Comparison of ENCODE assay signal across 8 cellular contexts in genomic region chr6:52361945-52362442, GRCh38. TPM values are rescaled to one million over a fixed set of nuclear protein-coding genes. Genes with fewer than 3 reads are reported as not detected.
DNase-seq lines count a peak whose midpoint lies in the region; ATAC-seq and TF ChIP-seq lines count a peak whose summit lies in the region.

TSS of gene PAQR8 (plus strand) at chr6:52362151. CDS start at chr6:52403214, 41,063 bp downstream.

- no peaks in the 10 kb centered on the region for H3K27me3 Mint-ChIP-seq in activated naive CD8-positive, alpha-beta T cell treated with anti-CD3 and anti-CD28 coated beads, Interleukin-2, amount 10 ng/mL, durations not matched to agents 7 days and 5 days
- peaks cover 18% of the 10 kb centered on the region for H3K27me3 Mint-ChIP-seq in type B pancreatic cell

- peaks cover 31% of the 10 kb centered on the region for H3K4me1 Mint-ChIP-seq in activated naive CD8-positive, alpha-beta T cell treated with anti-CD3 and anti-CD28 coated beads, Interleukin-2, amount 10 ng/mL, durations not matched to agents 7 days and 5 days
- peaks cover 38% of the 10 kb centered on the region for H3K4me1 Mint-ChIP-seq in type B pancreatic cell (ENCODE audit: unreplicated experiment)

- H3K4me3 Mint-ChIP-seq in activated naive CD8-positive, alpha-beta T cell treated with anti-CD3 and anti-CD28 coated beads, Interleukin-2, amount 10 ng/mL, durations not matched to agents 7 days and 5 days, result peak within 1 kb of the TSS; percentile 95
- H3K4me3 Mint-ChIP-seq in type B pancreatic cell, result peak within 1 kb of the TSS; percentile 99

- H4K20me1 ChIP-seq in GM23248 (ENCODE audit: insufficient read depth), result no peaks in the 10 kb centered on the region
- H4K20me1 ChIP-seq in SU-DHL-6 (ENCODE audit: low read depth, low read length), result no peaks in the 10 kb centered on the region

- peak within 1 kb of the TSS; percentile 97 for H2AFZ ChIP-seq in GM23248
- H2AFZ ChIP-seq in SU-DHL-6 (ENCODE audit: low read depth, low read length, severe bottlenecking), result peak within 1 kb of the TSS; percentile 85

- in situ Hi-C loops in GM23248 (cut with MboI), result no loop called here

- TF ChIP-seq CTCF in LNCaP clone FGC (IDR thresholded peaks at IDR 0.05; ENCODE audit: control insufficient read depth, extremely low read depth, insufficient read depth), result no peak
- TF ChIP-seq CTCF in SU-DHL-6 (IDR thresholded peaks at IDR 0.05; ENCODE audit: insufficient read depth, low read length, poor library complexity, severe bottlenecking), result no peak
- no peak for TF ChIP-seq CTCF in type B pancreatic cell (conservative IDR thresholded peaks at IDR 0.05)

- DNase-seq in ELR (ENCODE audit: low read depth) (peak; percentile 81), GM23248 (peak; percentile 84), LNCaP clone FGC (ENCODE audit: low read depth) (no peak), left cardiac atrium (peak; percentile 87), posterior vena cava (ENCODE audit: low spot score) (peak; percentile 92), type B pancreatic cell (ENCODE audit: extremely low spot score, unreplicated experiment) (peak; percentile 83)
- DNase-seq in activated naive CD8-positive, alpha-beta T cell treated with anti-CD3 and anti-CD28 coated beads, Interleukin-2, amount 10 ng/mL, durations not matched to agents 7 days and 5 days, result peak; percentile 92

- H3K79me2 ChIP-seq in GM23248 (ENCODE audit: insufficient read depth) (no peaks in the 10 kb centered on the region), SU-DHL-6 (ENCODE audit: insufficient read depth, low read length) (peaks cover 46% of the 10 kb centered on the region)

- ATAC-seq in activated naive CD8-positive, alpha-beta T cell treated with anti-CD3 and anti-CD28 coated beads, Interleukin-2, amount 10 ng/mL, durations not matched to agents 7 days and 5 days (ENCODE audit: low read depth), result peak; percentile 89
- peak; percentile 98 to 99 for ATAC-seq in left cardiac atrium

- H3K9me3 ChIP-seq in GM23248 (ENCODE audit: low read depth) (no peaks in the 10 kb centered on the region), SU-DHL-6 (ENCODE audit: insufficient read depth, low read length) (no peaks in the 10 kb centered on the region)

- no peaks in the 10 kb centered on the region for H3K27me3 ChIP-seq in GM23248 (replicated peaks; ENCODE audit: insufficient read depth)
- no peaks in the 10 kb centered on the region for H3K27me3 ChIP-seq in SU-DHL-6 (ENCODE audit: low read length)

- H3K9me2 ChIP-seq in GM23248 (ENCODE audit: insufficient read depth), result no peaks in the 10 kb centered on the region
- no peaks in the 10 kb centered on the region for H3K9me2 ChIP-seq in SU-DHL-6 (replicated peaks; ENCODE audit: insufficient read depth, low read length)

- peak within 1 kb of the TSS; percentile 88 for H3K27ac Mint-ChIP-seq in activated naive CD8-positive, alpha-beta T cell treated with anti-CD3 and anti-CD28 coated beads, Interleukin-2, amount 10 ng/mL, durations not matched to agents 7 days and 5 days
- H3K27ac Mint-ChIP-seq in type B pancreatic cell, result peak within 1 kb of the TSS; percentile 88

- H3K9ac ChIP-seq in GM23248, result peak within 1 kb of the TSS; percentile 76
- peak within 1 kb of the TSS; percentile 94 for H3K9ac ChIP-seq in SU-DHL-6 (ENCODE audit: low read length)

- no peaks in the 10 kb centered on the region for H3K9me3 Mint-ChIP-seq in activated naive CD8-positive, alpha-beta T cell treated with anti-CD3 and anti-CD28 coated beads, Interleukin-2, amount 10 ng/mL, durations not matched to agents 7 days and 5 days
- H3K9me3 Mint-ChIP-seq in type B pancreatic cell, result no peaks in the 10 kb centered on the region

- WGBS in GM23248 (ENCODE audit: low coverage in 1 of 2, low lambda C conversion rate in 2 of 2, missing lambda C conversion rate in 2 of 2), 2 experiments, result 1 to 2% methylated on average over 24 to 60 of the region's 69 CpGs

- H3K4me2 ChIP-seq in GM23248 (ENCODE audit: unreplicated experiment), result peak within 1 kb of the TSS; percentile 85
- peak within 1 kb of the TSS; percentile 85 for H3K4me2 ChIP-seq in SU-DHL-6 (ENCODE audit: low read depth, low read length, poor library complexity, severe bottlenecking)

- H3F3A ChIP-seq in GM23248 (ENCODE audit: insufficient read depth), result peaks cover 6% of the 10 kb centered on the region; the same call in 1 of the 2 replicates
- peaks cover 14% of the 10 kb centered on the region for H3F3A ChIP-seq in SU-DHL-6 (ENCODE audit: insufficient read depth)

- POLR2A ChIA-PET in activated naive CD8-positive, alpha-beta T cell treated with anti-CD3 and anti-CD28 coated beads, Interleukin-2, amount 10 ng/mL, durations not matched to agents 7 days and 5 days (lab: Charles Lee), result interaction anchor here (0.7 to 3.2 kb wide), 27 partner anchors 11 to 102 kb away, joined by 3 to 61 read pairs (median 4); partner anchors contain the start of genes EFHC1 and MCM3

- H3K4me3 ChIP-seq in GM23248 (peak within 1 kb of the TSS; percentile 76), LNCaP clone FGC (ENCODE audit: low read depth, low read length) (peak within 1 kb of the TSS; percentile 65), SU-DHL-6 (ENCODE audit: insufficient read depth, low read length, poor library complexity, severe bottlenecking) (peak within 1 kb of the TSS; percentile 97)

- H3K36me3 ChIP-seq in GM23248 (ENCODE audit: low read depth) (no peaks in the 10 kb centered on the region), SU-DHL-6 (ENCODE audit: low read length) (peaks cover 6% of the 10 kb centered on the region; the same call in 1 of the 2 replicates)

- H3K4me1 ChIP-seq in GM23248 (ENCODE audit: insufficient read depth), result no peaks in the 10 kb centered on the region

- H3K36me3 Mint-ChIP-seq in activated naive CD8-positive, alpha-beta T cell treated with anti-CD3 and anti-CD28 coated beads, Interleukin-2, amount 10 ng/mL, durations not matched to agents 7 days and 5 days, result peaks cover 20% of the 10 kb centered on the region
- peaks cover 3% of the 10 kb centered on the region for H3K36me3 Mint-ChIP-seq in type B pancreatic cell

- intact Hi-C loops in left cardiac atrium (cut with DNase I), result loop anchor here in 1 of 2 donors (5.0 kb wide), 1 partner anchor 60 kb away; no protein-coding TSS in a partner anchor
- intact Hi-C loops in posterior vena cava (cut with DNase I), result no loop called here

- H3K27ac ChIP-seq in GM23248 (no peak within 1 kb of the TSS), SU-DHL-6 (ENCODE audit: low read depth, low read length) (peak within 1 kb of the TSS; percentile 44)

RNA-seq across cellular contexts. Expression of gene PAQR8, which starts in this region (rescaled TPM):
- total RNA-seq in GM23248 (2014; rRNA removed; shearing (Covaris generic)), result 1.5 and 3.4 TPM in 2 replicates
- polyA plus RNA-seq in GM23248 (2016; fragmentation: Nextera tagmentation; extraction: Ambion mirVana), result 1.8 and 2.5 TPM in 2 replicates
- total RNA-seq in activated naive CD8-positive, alpha-beta T cell treated with anti-CD3 and anti-CD28 coated beads, Interleukin-2, amount 10 ng/mL, durations not matched to agents 7 days and 5 days, result 10 to 100 TPM; 25.7 to 26.4 TPM
- total RNA-seq in left cardiac atrium (1 to 10 TPM; 3.0 to 3.9 TPM), posterior vena cava (1 to 10 TPM; 3.9 TPM), type B pancreatic cell (ENCODE audit: low replicate concordance) (17.6 and 21.2 TPM in 2 replicates)
